In genomic region chr7:36278767-36279171, GRCh38 we compare ENCODE assay signal across 8 cellular contexts.
A peak's percentile ranks its signal among the peaks of the same experiment; 100 is the strongest.
DNase-seq lines count a peak whose midpoint lies in the region; ATAC-seq and TF ChIP-seq lines count a peak whose summit lies in the region.
"Had no signal": no experiment of that assay in that cellular context is flagged by ENCODE, and none has a peak within 500 bp of the region (broad histone marks: within the 10 kb centered on the region; RNA-seq: fewer than 3 reads in every experiment).

No MANE protein-coding gene starts in this region.

- ATAC-seq in HG03342 (IDR thresholded peaks at IDR 0.05; ENCODE audit: unreplicated experiment) (no peak), HG02798 (IDR thresholded peaks at IDR 0.05; ENCODE audit: poor library complexity, unreplicated experiment) (no peak)

- DNase-seq in H4 (ENCODE audit: low spot score): peak; percentile 83
- DNase-seq in NCI-H345 treated with DMSO at 0.1 percent for 48 hours (lab: John Stamatoyannopoulos, UW; ENCODE audit: unreplicated experiment): peak; percentile 97
- peak; percentile 65 for DNase-seq in epidermal melanocyte (ENCODE audit: insufficient read length, low spot score)
- DNase-seq in sigmoid colon: peak; percentile 93
- no peak for DNase-seq in effector CD8-positive, alpha-beta T cell (lab: John Stamatoyannopoulos, UW)

- no peaks in the 10 kb centered on the region for H3K36me3 ChIP-seq in sigmoid colon
- H3K36me3 ChIP-seq: SJCRH30 had no signal

- no peak for TF ChIP-seq CTCF in sigmoid colon (IDR thresholded peaks at IDR 0.05)

- intact Hi-C loops in sigmoid colon (cut with DNase I): loop anchor here (1.0 to 2.0 kb wide), 2 partner anchors 13 to 150 kb away; no protein-coding TSS in a partner anchor

- 65 to 69% methylated on average over 5 of the region's 5 CpGs for WGBS in sigmoid colon, 2 donors

- H3K27me3 ChIP-seq in sigmoid colon: no peaks in the 10 kb centered on the region

- H3K27ac ChIP-seq in sigmoid colon: peak overlapping the region in 3 of 4 donors; percentile 81 to 86 (median 82)
- H3K27ac ChIP-seq: SJCRH30 had no signal

- TF ChIP-seq EP300 in sigmoid colon (IDR thresholded peaks at IDR 0.05): peak; percentile 62 to 94 (median 87)

- H3K4me3 ChIP-seq in sigmoid colon: no peak overlapping the region
- H3K4me3 ChIP-seq: SJCRH30 had no signal

- peaks cover 0 to 78% (median 74%) of the 10 kb centered on the region in 4 donors for H3K4me1 ChIP-seq in sigmoid colon

- H3K9me3 ChIP-seq in sigmoid colon: no peaks in the 10 kb centered on the region
- H3K9me3 ChIP-seq: SJCRH30 had no signal

- no peak for TF ChIP-seq POLR2A in sigmoid colon (IDR thresholded peaks at IDR 0.05)
